10 cellular contexts compared by ENCODE assay signal in genomic region chr10:119237722-119238436, GRCh38. TPM values are rescaled to one million over a fixed set of nuclear protein-coding genes. Genes with fewer than 3 reads are reported as not detected.
DNase-seq lines count a peak whose midpoint lies in the region; ATAC-seq, FAIRE-seq and TF ChIP-seq lines count a peak whose summit lies in the region.
"Had no signal": no experiment of that assay in that cellular context is flagged by ENCODE, and none has a peak within 500 bp of the region (broad histone marks: within the 10 kb centered on the region; RNA-seq: fewer than 3 reads in every experiment).

No MANE protein-coding gene starts in this region.

- H3K9me3 ChIP-seq in T-helper 17 cell (ENCODE audit: control insufficient read depth, low read length, poor library complexity, severe bottlenecking) (no peaks in the 10 kb centered on the region), sigmoid colon (no peaks in the 10 kb centered on the region)

- peaks cover 29% of the 10 kb centered on the region for H3K4me1 Mint-ChIP-seq in T-helper 17 cell
- peaks cover 56% of the 10 kb centered on the region for H3K4me1 Mint-ChIP-seq in glutamatergic neuron (ENCODE audit: low read depth, unreplicated experiment)

- DNase-seq in GM12891 (ENCODE audit: insufficient read length, low spot score) (no peak), T-helper 17 cell (no peak), glutamatergic neuron (no peak), sigmoid colon (no peak), GM19239 (ENCODE audit: insufficient read length, low spot score) (no peak), GM20000 (ENCODE audit: low spot score) (no peak), activated gamma-delta T cell treated with Interleukin-2 at 50 U/mL for 16 hours (no peak), NCI-H1930 (lab: John Stamatoyannopoulos, UW) (no peak)
- DNase-seq: erythroblast, midbrain had no signal

- no peak for TF ChIP-seq CTCF in glutamatergic neuron (IDR thresholded peaks at IDR 0.05; ENCODE audit: partially characterized antibody, unreplicated experiment)
- no peak for TF ChIP-seq CTCF in sigmoid colon (IDR thresholded peaks at IDR 0.05)
- no peak for TF ChIP-seq CTCF in GM20000 (IDR thresholded peaks at IDR 0.05; ENCODE audit: extremely low read depth, missing control alignments)

- H3K4me3 Mint-ChIP-seq in T-helper 17 cell, result no peak overlapping the region
- peak overlapping the region; percentile 71 for H3K4me3 Mint-ChIP-seq in glutamatergic neuron (ENCODE audit: unreplicated experiment)

- H3K27me3 Mint-ChIP-seq in T-helper 17 cell, result no peaks in the 10 kb centered on the region
- H3K27me3 Mint-ChIP-seq in glutamatergic neuron (ENCODE audit: unreplicated experiment), result peaks cover 9% of the 10 kb centered on the region

- peak; percentile 23 for FAIRE-seq in GM12891 (lab: Jason Lieb, UNC)
- no peak for FAIRE-seq in GM19239 (lab: Jason Lieb, UNC)

- 35 to 63% methylated on average over 8 of the region's 8 CpGs for WGBS in sigmoid colon, 2 donors

- no peaks in the 10 kb centered on the region for H3K27me3 ChIP-seq in sigmoid colon

- peak overlapping the region; percentile 54 to 64 (median 57) for H3K27ac ChIP-seq in sigmoid colon

- H3K27ac Mint-ChIP-seq in T-helper 17 cell (peak overlapping the region; percentile 83), glutamatergic neuron (ENCODE audit: unreplicated experiment) (peak overlapping the region; percentile 97)

- TF ChIP-seq POLR2A in GM12891 (IDR thresholded peaks at IDR 0.05; ENCODE audit: low read depth, low read length), result no peak
- TF ChIP-seq POLR2A in sigmoid colon (IDR thresholded peaks at IDR 0.05), result no peak

- no peaks in the 10 kb centered on the region for H3K36me3 ChIP-seq in sigmoid colon

- H3K36me3 Mint-ChIP-seq in T-helper 17 cell (ENCODE audit: low read depth), result no peaks in the 10 kb centered on the region
- H3K36me3 Mint-ChIP-seq in glutamatergic neuron (ENCODE audit: unreplicated experiment), result no peaks in the 10 kb centered on the region

- no peak overlapping the region for H3K4me3 ChIP-seq in sigmoid colon

- H3K4me1 ChIP-seq in sigmoid colon, result peaks cover 0 to 72% (median 59%) of the 10 kb centered on the region in 4 donors

- ATAC-seq in T-helper 17 cell, result no peak

- intact Hi-C loops in sigmoid colon (cut with DNase I), result no loop called here

- peaks cover 9% of the 10 kb centered on the region for H3K9me3 Mint-ChIP-seq in glutamatergic neuron (ENCODE audit: unreplicated experiment)

- TF ChIP-seq EP300 in sigmoid colon (IDR thresholded peaks at IDR 0.05), result no peak

TF ChIP-seq in GM12891, 5 proteins besides CTCF, POLR2A, EP300 and RAD21:
- TF ChIP-seq POLR2AphosphoS5 (IDR thresholded peaks at IDR 0.05; ENCODE audit: low read depth, low read length), result no peak
- no peak for TF ChIP-seq SPI1 (IDR thresholded peaks at IDR 0.05; ENCODE audit: low read depth, low read length)
- TF ChIP-seq PAX5 (IDR thresholded peaks at IDR 0.05; ENCODE audit: insufficient read depth, low read length, severe bottlenecking), result no peak
- TF ChIP-seq POU2F2 (IDR thresholded peaks at IDR 0.05; ENCODE audit: low read depth, low read length), result no peak
- TF ChIP-seq TAF1 (IDR thresholded peaks at IDR 0.05; ENCODE audit: low read depth, low read length), result no peak

RNA-seq across cellular contexts. Expression of gene GRK5, which starts 30.5 kb away (rescaled TPM):
- 13.9 TPM for polyA plus RNA-seq in GM12891 (2012; ENCODE audit: low read depth, missing spikeins)
- total RNA-seq in T-helper 17 cell (10 to 100 TPM; 13.9 to 28.5 TPM), glutamatergic neuron (ENCODE audit: unreplicated experiment) (77.6 TPM), sigmoid colon (10 to 100 TPM; 19.8 to 32.4 (median 22.2) TPM)
- 10 to 100 TPM in 2 of 3 donors, 1 to 10 TPM in 1; 7.9 to 19.2 (median 15.5) TPM for polyA plus RNA-seq in sigmoid colon

RNA-seq across cellular contexts. Expression of gene PRDX3, which starts 59.3 kb away (rescaled TPM):
- polyA plus RNA-seq in GM12891 (2012; ENCODE audit: low read depth, missing spikeins), result 134 TPM
- 10 to 100 TPM; 16.4 to 17.1 TPM for total RNA-seq in T-helper 17 cell
- 103 TPM for total RNA-seq in glutamatergic neuron (ENCODE audit: unreplicated experiment)
- total RNA-seq in sigmoid colon, result 100 to 1,000 TPM; 155 to 247 (median 169) TPM
- polyA plus RNA-seq in sigmoid colon, result 100 to 1,000 TPM; 133 to 267 (median 172) TPM
